In the genomic region with DNA sequence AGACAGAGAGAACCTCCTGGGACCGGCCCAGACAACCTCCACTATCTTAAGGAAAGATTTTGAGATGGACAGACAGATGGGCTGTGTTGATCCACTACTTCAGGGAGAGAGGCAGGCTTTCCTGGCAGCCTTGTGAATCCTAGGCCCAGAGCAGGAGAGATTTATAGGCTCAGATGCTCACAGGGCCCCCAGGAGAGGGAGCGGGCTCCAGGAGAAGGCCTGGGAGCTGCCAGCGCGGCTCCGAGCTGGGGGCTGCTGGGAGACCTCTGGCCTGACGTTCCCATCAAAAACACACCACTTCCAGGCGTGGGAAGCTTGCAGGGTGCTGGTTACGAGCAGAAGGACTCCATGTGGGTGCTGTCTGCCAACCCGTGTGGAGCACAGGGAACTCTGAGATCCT, we compare ENCODE assay signal across 1 cellular context.
TF ChIP-seq lines count a peak whose summit lies in the region.

No MANE protein-coding gene starts in this region.

TF ChIP-seq in GM23338, 12 proteins besides CTCF, POLR2A, EP300 and RAD21 (continued from another document):
- no peak for TF ChIP-seq ZNF462 (CRISPR knock-in tag; IDR thresholded peaks at IDR 0.05)
- no peak for TF ChIP-seq NANOG (IDR thresholded peaks at IDR 0.05; ENCODE audit: borderline replicate concordance)
TF ChIP-seq in GM23338: peak in this region for 0.
